21 cellular contexts compared by ENCODE assay signal in genomic region chr12:38934078-38934584, GRCh38.
"Had no signal": no experiment of that assay in that cellular context is flagged by ENCODE, and none has a peak within 500 bp of the region (broad histone marks: within the 10 kb centered on the region; RNA-seq: fewer than 3 reads in every experiment).

No MANE protein-coding gene starts in this region.

- H3K36me3 ChIP-seq: heart left ventricle, neural progenitor cell, ovary, right atrium auricular region, sigmoid colon, tibial nerve, upper lobe of right lung, vagina had no signal

- H3K9ac ChIP-seq: neural progenitor cell had no signal

- H3K4me1 ChIP-seq: heart left ventricle, neural progenitor cell, right atrium auricular region, sigmoid colon, testis, tibial nerve, upper lobe of right lung, vagina had no signal

- H3K27ac ChIP-seq: heart left ventricle, neural progenitor cell, ovary, right atrium auricular region, sigmoid colon, skin epidermis, testis, tibial nerve, upper lobe of right lung, vagina had no signal

- H3K4me2 ChIP-seq: neural progenitor cell had no signal

- H3K4me3 ChIP-seq: heart left ventricle, mucosa of descending colon, neural progenitor cell, ovary, right atrium auricular region, sigmoid colon, skin epidermis, testis, tibial nerve, upper lobe of right lung, vagina had no signal

- DNase-seq: dermis blood vessel endothelial cell; effector CD4-positive, alpha-beta T cell; endodermal cell; heart left ventricle; islet precursor cell; mucosa of descending colon; naive thymus-derived CD8-positive, alpha-beta T cell; nucleus accumbens; ovary; sigmoid colon; stimulated activated CD4-positive, alpha-beta T cell treated with anti-CD3 and anti-CD28 coated beads, Interleukin-2, amount 100 ng/mL, for 24 hours; stimulated activated CD4-positive, alpha-beta T cell treated with anti-CD3 and anti-CD28 coated beads, Interleukin-4, amount 100 ng/mL, for 4 hours; stimulated activated naive B cell treated with anti-CD40 and anti-IgM and Interleukin-4, amounts not matched to agents 10 μg/mL and 1 μg/mL and 100 μg/mL, for 72 hours; stimulated activated naive CD8-positive, alpha-beta T cell treated with anti-CD3 and anti-CD28 coated beads, Interleukin-15, amount 100 ng/mL, for 72 hours; testis; upper lobe of right lung had no signal

- H3K27me3 ChIP-seq: neural progenitor cell, ovary, right atrium auricular region, sigmoid colon, testis, tibial nerve, upper lobe of right lung, vagina had no signal
